ENCODE assay signal across 27 cellular contexts in the genomic region with DNA sequence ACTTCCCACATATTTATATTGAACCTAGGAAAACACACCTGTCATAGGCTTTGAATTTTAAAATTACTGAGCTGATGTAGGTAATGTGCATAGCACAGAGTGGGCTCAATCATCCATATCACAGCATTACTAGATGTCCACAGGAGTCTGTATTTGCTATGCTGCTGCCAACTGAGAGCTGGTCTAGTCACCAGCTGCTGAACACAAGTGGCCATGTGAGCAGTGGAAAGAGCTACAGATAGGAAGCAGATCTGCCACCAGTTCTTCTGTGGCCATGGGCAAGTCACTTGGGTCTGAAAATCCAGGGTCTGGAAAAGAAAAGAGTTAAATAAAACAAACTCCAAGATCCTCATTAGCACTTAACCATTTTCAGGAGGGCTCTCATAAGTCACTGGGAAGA.
A peak's percentile ranks its signal among the peaks of the same experiment; 100 is the strongest.
DNase-seq lines count a peak whose midpoint lies in the region; ATAC-seq, FAIRE-seq and TF ChIP-seq lines count a peak whose summit lies in the region.
"Had no signal": no experiment of that assay in that cellular context is flagged by ENCODE, and none has a peak within 500 bp of the region (broad histone marks: within the 10 kb centered on the region; RNA-seq: fewer than 3 reads in every experiment).

No MANE protein-coding gene starts in this region.

- H3K27ac ChIP-seq in HepG2 (ENCODE audit: extremely low read length, insufficient read depth, low read length) (peak overlapping the region; percentile 92), right lobe of liver (no peak overlapping the region), PC-3 (ENCODE audit: low read length) (peak overlapping the region; percentile 99), mesendoderm (ENCODE audit: low read depth, low read length) (no peak overlapping the region)
- H3K27ac ChIP-seq: KMS-11, left ventricle myocardium inferior, sigmoid colon had no signal

- in situ Hi-C loops in HepG2 (cut with HindIII; ENCODE audit: extremely low pct_ligation_motif_present, low pct_unique_long_range_greater_than_20kb): no loop called here

- H4K8ac ChIP-seq in mesendoderm (ENCODE audit: low read depth, low read length): no peak overlapping the region

- DNase-seq in HepG2 (ENCODE audit: low spot score): no peak
- DNase-seq in right lobe of liver: no peak
- DNase-seq in PC-3: no peak
- no peak for DNase-seq in mesendoderm
- no peak for DNase-seq in activated gamma-delta T cell (lab: John Stamatoyannopoulos, UW)
- DNase-seq in cerebellar cortex (ENCODE audit: low spot score): no peak
- DNase-seq in HTR-8/SVneo (ENCODE audit: insufficient read length, low spot score): no peak
- DNase-seq: activated CD4-positive, alpha-beta T cell treated with anti-CD3 and anti-CD28 coated beads for 1 hour; activated CD8-positive, alpha-beta memory T cell treated with anti-CD3 and anti-CD28 coated beads for 24 hours; activated gamma-delta T cell treated with Interleukin-2 at 50 U/mL for 16 hours; activated naive CD8-positive, alpha-beta T cell treated with anti-CD3 and anti-CD28 coated beads, Interleukin-2, amount 50 U/mL, for 24 hours; activated T-cell treated with anti-CD3 and anti-CD28 coated beads, Interleukin-2, amount 50 U/mL, for 1 hour; BE2C; DND-41; left ventricle myocardium inferior; NCI-H1694 treated with DMSO at 0.1 percent for 48 hours; NCI-H226; nephron progenitor cell; NK-92 treated with Interleukin-12 subunit alpha and Interleukin-12 subunit beta, amount 100 ng/mL, for 24 hours; sigmoid colon; stimulated activated naive CD8-positive, alpha-beta T cell treated with anti-CD3 and anti-CD28 coated beads, Interleukin-15, Interleukin-2, amounts not matched to agents 100 U/mL and 50 U/mL, for 24 hours had no signal

- H2BK5ac ChIP-seq in mesendoderm (ENCODE audit: low read length): no peak overlapping the region

- TF ChIP-seq POLR2A in HepG2 (IDR thresholded peaks at IDR 0.05; ENCODE audit: insufficient read depth in 1 of 2, low read depth in 2 of 2, low read length in 2 of 2) (no peak), right lobe of liver (IDR thresholded peaks at IDR 0.05) (no peak)

- no peaks in the 10 kb centered on the region for H4K20me1 ChIP-seq in HepG2 (ENCODE audit: insufficient read depth, low read length)
- H4K20me1 ChIP-seq in PC-3 (ENCODE audit: low read length): no peaks in the 10 kb centered on the region

- peaks cover 55% of the 10 kb centered on the region for H3K4me1 ChIP-seq in HepG2 (ENCODE audit: insufficient read depth, low read length)
- H3K4me1 ChIP-seq in right lobe of liver: peaks cover 0 to 42% (median 2%) of the 10 kb centered on the region in 4 donors
- peaks cover 30% of the 10 kb centered on the region for H3K4me1 ChIP-seq in PC-3 (ENCODE audit: insufficient read depth, low read length)
- H3K4me1 ChIP-seq in mesendoderm (ENCODE audit: control insufficient read depth, low read depth, low read length): peaks cover 13% of the 10 kb centered on the region
- H3K4me1 ChIP-seq: BE2C, sigmoid colon had no signal

- H2AK5ac ChIP-seq in mesendoderm (ENCODE audit: low read length): no peak overlapping the region

- peaks cover 3% of the 10 kb centered on the region for H3F3A ChIP-seq in PC-3 (ENCODE audit: low read length, unreplicated experiment)

- CTCF ChIA-PET in HepG2 (lab: Yijun Ruan, JAX; ENCODE audit: low intra/inter-chr PET ratio, low total read pairs): no interaction called here
- CTCF ChIA-PET in PC-3 (lab: Charles Lee): no interaction called here

- no peak for TF ChIP-seq RAD21 in HepG2 (CRISPR knock-in tag; IDR thresholded peaks at IDR 0.05)

- H2AFZ ChIP-seq in HepG2 (ENCODE audit: low read length) (no peak overlapping the region), PC-3 (ENCODE audit: low read length) (no peak overlapping the region)

- H3K9me3 ChIP-seq in HepG2 (ENCODE audit: low read length): no peaks in the 10 kb centered on the region
- H3K9me3 ChIP-seq in right lobe of liver: no peaks in the 10 kb centered on the region
- H3K9me3 ChIP-seq in PC-3 (ENCODE audit: low read length): no peaks in the 10 kb centered on the region
- H3K9me3 ChIP-seq: BE2C, left ventricle myocardium inferior, sigmoid colon, tibial nerve had no signal

- BruUV-seq in HepG2 (replicated peaks; lab: Mats Ljungman, UMichigan) (no TSS peak), PC-3 (replicated peaks; lab: Mats Ljungman, UMichigan) (no TSS peak)

- peak overlapping the region; percentile 82 for H3K9ac ChIP-seq in HepG2 (ENCODE audit: insufficient read depth, low read depth, low read length)
- H3K9ac ChIP-seq in PC-3 (ENCODE audit: low read length): peak overlapping the region; percentile 80
- no peak overlapping the region for H3K9ac ChIP-seq in mesendoderm (ENCODE audit: low read length)
- H3K9ac ChIP-seq: KMS-11 had no signal

- POLR2A ChIA-PET in HepG2 (lab: Yijun Ruan, JAX) (interaction anchor here (1.1 to 2.7 kb wide), 3 partner anchors 15 to 224 kb away, joined by 3 to 13 read pairs (median 6); no protein-coding TSS in a partner anchor), PC-3 (lab: Charles Lee; ENCODE audit: unreplicated experiment) (no interaction called here)

- ATAC-seq in HepG2 (no peak), right lobe of liver (no peak), PC-3 (no peak), HG03039 (IDR thresholded peaks at IDR 0.05; ENCODE audit: unreplicated experiment) (no peak)
- ATAC-seq: activated naive CD8-positive, alpha-beta T cell treated with anti-CD3 and anti-CD28 coated beads, Interleukin-2, amount 50 U/mL, for 24 hours; stimulated activated naive CD8-positive, alpha-beta T cell treated with anti-CD3 and anti-CD28 coated beads, Interleukin-15, Interleukin-2, amounts not matched to agents 100 U/mL and 50 U/mL, for 24 hours had no signal

- H3K4me3 ChIP-seq in HepG2 (replicated peaks in 1 of 3; ENCODE audit: insufficient read depth in 1 of 3, low read depth in 2 of 3, low read length in 3 of 3) (peak overlapping the region in 1 of 3 experiments; percentile 38; a peak in 1 of 6 replicates), right lobe of liver (no peak overlapping the region), PC-3 (ENCODE audit: low read length) (no peak overlapping the region), mesendoderm (ENCODE audit: low read length) (no peak overlapping the region)
- H3K4me3 ChIP-seq: left ventricle myocardium inferior, sigmoid colon, tibial nerve had no signal

- H3K4ac ChIP-seq in mesendoderm (ENCODE audit: low read depth, low read length): peak overlapping the region; percentile 57

- no peak overlapping the region for H2BK120ac ChIP-seq in mesendoderm (ENCODE audit: low read depth, low read length)

- TF ChIP-seq CTCF in HepG2 (CRISPR knock-in tag; IDR thresholded peaks at IDR 0.05) (no peak), right lobe of liver (IDR thresholded peaks at IDR 0.05) (no peak), PC-3 (conservative IDR thresholded peaks at IDR 0.05; ENCODE audit: low read depth, low read length) (no peak)

- peak overlapping the region; percentile 76 for H3K4me2 ChIP-seq in HepG2 (ENCODE audit: low read depth, low read length)
- no peak overlapping the region for H3K4me2 ChIP-seq in PC-3 (ENCODE audit: low read length)
- H3K4me2 ChIP-seq in mesendoderm (ENCODE audit: low read length): no peak overlapping the region

- no peak overlapping the region for H3K56ac ChIP-seq in mesendoderm (ENCODE audit: low read length)

- no peak for TF ChIP-seq EP300 in HepG2 (IDR thresholded peaks at IDR 0.05; ENCODE audit: low read depth in 2 of 2, low read length in 2 of 2)
- TF ChIP-seq EP300 in HepG2 (CRISPR knock-in tag; IDR thresholded peaks at IDR 0.05; ENCODE audit: borderline replicate concordance): no peak

- H3K79me2 ChIP-seq in HepG2 (ENCODE audit: insufficient read depth, low read length) (no peaks in the 10 kb centered on the region), PC-3 (ENCODE audit: low read length) (no peaks in the 10 kb centered on the region), mesendoderm (ENCODE audit: control insufficient read depth, insufficient read depth, low read length) (no peaks in the 10 kb centered on the region)

- H3K36me3 ChIP-seq in HepG2 (replicated peaks in 1 of 2; ENCODE audit: control insufficient read depth in 1 of 2, insufficient read depth in 2 of 2, low read length in 2 of 2): no peaks in the 10 kb centered on the region
- no peaks in the 10 kb centered on the region for H3K36me3 ChIP-seq in right lobe of liver
- H3K36me3 ChIP-seq in PC-3 (ENCODE audit: low read depth, low read length): no peaks in the 10 kb centered on the region
- H3K36me3 ChIP-seq in mesendoderm (ENCODE audit: control insufficient read depth, insufficient read depth, low read length): no peaks in the 10 kb centered on the region
- H3K36me3 ChIP-seq: BE2C, left ventricle myocardium inferior, sigmoid colon, tibial nerve had no signal

- H2BK15ac ChIP-seq in mesendoderm (replicated peaks; ENCODE audit: low read depth): no peak overlapping the region

- intact Hi-C loops in HepG2 (cut with micrococcal nuclease; ENCODE audit: unreplicated experiment): loop anchor here (2.0 kb wide), 1 partner anchor 238 kb away; no protein-coding TSS in a partner anchor
- intact Hi-C loops in right lobe of liver (cut with DNase I): no loop called here
- intact Hi-C loops in PC-3 (cut with micrococcal nuclease): no loop called here

- H3K18ac ChIP-seq in mesendoderm (ENCODE audit: low read length): no peak overlapping the region

- FAIRE-seq in HepG2 (lab: Jason Lieb, UNC) (no peak), HTR-8/SVneo (lab: Jason Lieb, UNC) (no peak)
- FAIRE-seq: A204.1, H1, RCC 7860 had no signal

- H3K23ac ChIP-seq in mesendoderm (ENCODE audit: low read length): no peak overlapping the region

- no peaks in the 10 kb centered on the region for H3K79me1 ChIP-seq in mesendoderm (ENCODE audit: low read length)

- no peaks in the 10 kb centered on the region for H3K9me2 ChIP-seq in PC-3 (replicated peaks; ENCODE audit: low read length)

- no peak overlapping the region for H4K5ac ChIP-seq in mesendoderm (ENCODE audit: low read length)

- H3K27me3 ChIP-seq in HepG2 (ENCODE audit: control insufficient read depth in 1 of 2, insufficient read depth in 2 of 2, low read length in 2 of 2) (no peaks in the 10 kb centered on the region), right lobe of liver (no peaks in the 10 kb centered on the region), PC-3 (ENCODE audit: low read length) (no peaks in the 10 kb centered on the region), mesendoderm (ENCODE audit: insufficient read depth, low read length, poor library complexity) (no peaks in the 10 kb centered on the region)
- H3K27me3 ChIP-seq: BE2C, sigmoid colon, tibial nerve had no signal

TF ChIP-seq in HepG2, 621 proteins besides CTCF, POLR2A, EP300 and RAD21 (continues in another document):
- no peak for TF ChIP-seq KLF15 (CRISPR knock-in tag; IDR thresholded peaks at IDR 0.05; ENCODE audit: borderline replicate concordance)

Comparison
In these comparisons a context has a peak if more than half of its experiments do, and no peak if none do; other contexts are left out.
1. H3K27ac ChIP-seq: peak in HepG2 (single experiment) and PC-3 (single experiment); none in right lobe of liver (0 of 3) and mesendoderm (single experiment).